27 cellular contexts compared by ENCODE assay signal in genomic region chr10:52447931-52448353, GRCh38.
DNase-seq lines count a peak whose midpoint lies in the region; ATAC-seq, FAIRE-seq and TF ChIP-seq lines count a peak whose summit lies in the region.
"Had no signal": no experiment of that assay in that cellular context is flagged by ENCODE, and none has a peak within 500 bp of the region (broad histone marks: within the 10 kb centered on the region; RNA-seq: fewer than 3 reads in every experiment).

No MANE protein-coding gene starts in this region.

- dilution Hi-C loops in endothelial cell of umbilical vein (cut with MboI; ENCODE audit: extremely low pct_ligation_motif_present, low sequenced_read_pairs): no loop called here

- POLR2A ChIA-PET in Caco-2 (lab: Charles Lee) (no interaction called here), endothelial cell of umbilical vein (lab: Charles Lee) (no interaction called here)

- no peak overlapping the region for H3K9ac ChIP-seq in endothelial cell of umbilical vein (replicated peaks; ENCODE audit: extremely low read depth, insufficient read depth, low read length)
- H3K9ac ChIP-seq in Karpas-422 (ENCODE audit: low read length): no peak overlapping the region
- H3K9ac ChIP-seq: KMS-11 had no signal

- H3K4me2 ChIP-seq in endothelial cell of umbilical vein (ENCODE audit: insufficient read depth, low read length) (no peak overlapping the region), Karpas-422 (ENCODE audit: low read depth, low read length, poor library complexity, severe bottlenecking) (no peak overlapping the region)
- H3K4me2 ChIP-seq: KMS-11 had no signal

- no peaks in the 10 kb centered on the region for H4K20me1 ChIP-seq in endothelial cell of umbilical vein (replicated peaks; ENCODE audit: control insufficient read depth, extremely low read depth, insufficient read depth, low read length)
- no peaks in the 10 kb centered on the region for H4K20me1 ChIP-seq in Karpas-422 (ENCODE audit: insufficient read depth, low read depth, low read length)

- no TSS peak for BruUV-seq in Caco-2 (replicated peaks; lab: Mats Ljungman, UMichigan)
- BruUV-seq in endothelial cell of umbilical vein (replicated peaks; lab: Mats Ljungman, UMichigan): no TSS peak

- peaks cover 34% of the 10 kb centered on the region for H3K4me1 Mint-ChIP-seq in Caco-2 (ENCODE audit: low read depth, unreplicated experiment)
- H3K4me1 Mint-ChIP-seq: memory B cell had no signal

- intact Hi-C loops in Caco-2 (cut with micrococcal nuclease; ENCODE audit: unreplicated experiment) (no loop called here), endothelial cell of umbilical vein (cut with micrococcal nuclease) (no loop called here)

- TF ChIP-seq CTCF in Caco-2 (IDR thresholded peaks at IDR 0.05; ENCODE audit: insufficient read depth in 1 of 2, low read depth in 1 of 2, low read length in 1 of 2, severe bottlenecking in 1 of 2, unreplicated experiment in 1 of 2): no peak
- no peak for TF ChIP-seq CTCF in endothelial cell of umbilical vein (IDR thresholded peaks at IDR 0.05; ENCODE audit: extremely low read depth in 1 of 2, insufficient read depth in 1 of 2, low read depth in 1 of 2, low read length in 2 of 2)

- CTCF ChIA-PET in Caco-2 (lab: Charles Lee) (interaction anchor here (0.5 kb wide), 1 partner anchor 133 kb away, joined by 5 read pairs; no protein-coding TSS in a partner anchor), endothelial cell of umbilical vein (lab: Charles Lee) (interaction anchor here (0.9 to 1.5 kb wide), 2 partner anchors 12 to 100 kb away, joined by 3 to 5 read pairs; no protein-coding TSS in a partner anchor)

- H3K27ac ChIP-seq in endothelial cell of umbilical vein (ENCODE audit: insufficient read depth, low read depth, low read length) (no peak overlapping the region), Karpas-422 (ENCODE audit: low read length) (no peak overlapping the region)
- H3K27ac ChIP-seq: foreskin keratinocyte, heart right ventricle, KMS-11, RWPE1, suprapubic skin had no signal

- H3K27me3 ChIP-seq in Caco-2 (replicated peaks; ENCODE audit: control insufficient read depth, insufficient read depth, low read length) (no peaks in the 10 kb centered on the region), endothelial cell of umbilical vein (ENCODE audit: control insufficient read depth in 2 of 2, insufficient read depth in 2 of 2, low read length in 2 of 2) (no peaks in the 10 kb centered on the region), Karpas-422 (ENCODE audit: low read length) (no peaks in the 10 kb centered on the region)
- H3K27me3 ChIP-seq: foreskin keratinocyte, heart right ventricle, suprapubic skin had no signal

- no peak for ATAC-seq in GM19395 (IDR thresholded peaks at IDR 0.05; ENCODE audit: unreplicated experiment)
- ATAC-seq: foreskin keratinocyte, heart right ventricle, left cardiac atrium had no signal

- no peaks in the 10 kb centered on the region for H3K27me3 Mint-ChIP-seq in Caco-2 (ENCODE audit: insufficient read depth, unreplicated experiment)
- H3K27me3 Mint-ChIP-seq: dendritic cell treated with granulocyte-macrophage colony-stimulating factor and Interleukin-4, amounts not matched to agents 40 ng/mL and 50 ng/mL, for 4 days; memory B cell had no signal

- DNase-seq in Caco-2 (no peak), LHCN-M2 (ENCODE audit: low read depth) (peak; percentile 86), endothelial cell of umbilical vein (ENCODE audit: low read depth, low spot score) (no peak), myocyte (ENCODE audit: low read depth) (peak; percentile 60), Karpas-422 (no peak), C1 segment of cervical spinal cord (lab: John Stamatoyannopoulos, UW) (no peak)
- DNase-seq in activated CD4-positive, alpha-beta T cell treated with anti-CD3 and anti-CD28 coated beads, Interleukin-2, amount 50 U/mL, for 48 hours: no peak
- DNase-seq: activated CD4-positive, alpha-beta T cell treated with anti-CD3 and anti-CD28 coated beads for 4 hours; activated naive CD4-positive, alpha-beta T cell; activated T-cell treated with anti-CD3 and anti-CD28 coated beads, Interleukin-2, amount 50 U/mL, for 48 hours; amygdala; caudate nucleus; heart right ventricle; left cardiac atrium; NCI-H187; NCI-H526 treated with DMSO at 0.1 percent for 48 hours; small intestine had no signal

- peaks cover 11% of the 10 kb centered on the region for H3K9me3 Mint-ChIP-seq in Caco-2 (ENCODE audit: unreplicated experiment)
- H3K9me3 Mint-ChIP-seq: dendritic cell treated with granulocyte-macrophage colony-stimulating factor and Interleukin-4, amounts not matched to agents 40 ng/mL and 50 ng/mL, for 4 days; memory B cell had no signal

- TF ChIP-seq POLR2A in endothelial cell of umbilical vein (IDR thresholded peaks at IDR 0.05; ENCODE audit: low read depth, low read length): no peak

- no peaks in the 10 kb centered on the region for H3K9me3 ChIP-seq in Caco-2
- no peaks in the 10 kb centered on the region for H3K9me3 ChIP-seq in endothelial cell of umbilical vein (replicated peaks; ENCODE audit: control insufficient read depth, insufficient read depth, low read length)
- peaks cover 9% of the 10 kb centered on the region; the same call in 1 of the 2 replicates for H3K9me3 ChIP-seq in Karpas-422 (ENCODE audit: low read length)
- H3K9me3 ChIP-seq: heart right ventricle, suprapubic skin had no signal

- peak overlapping the region; percentile 26 for H3K27ac Mint-ChIP-seq in Caco-2 (ENCODE audit: unreplicated experiment)
- H3K27ac Mint-ChIP-seq: dendritic cell treated with granulocyte-macrophage colony-stimulating factor and Interleukin-4, amounts not matched to agents 40 ng/mL and 50 ng/mL, for 4 days; memory B cell had no signal

- H3K36me3 ChIP-seq in Caco-2 (ENCODE audit: control insufficient read depth, insufficient read depth, low read length) (no peaks in the 10 kb centered on the region), endothelial cell of umbilical vein (ENCODE audit: control insufficient read depth in 2 of 2, extremely low read depth in 1 of 2, insufficient read depth in 2 of 2, low read length in 2 of 2) (no peaks in the 10 kb centered on the region), Karpas-422 (ENCODE audit: insufficient read depth, low read length) (no peaks in the 10 kb centered on the region)
- H3K36me3 ChIP-seq: heart right ventricle, suprapubic skin had no signal

- no peak for FAIRE-seq in endothelial cell of umbilical vein (lab: Jason Lieb, UNC)
- FAIRE-seq: D721Med, endometrium, HTR-8/SVneo, small intestine had no signal

- H3K79me2 ChIP-seq in endothelial cell of umbilical vein (ENCODE audit: control insufficient read depth, insufficient read depth, low read length): no peaks in the 10 kb centered on the region
- H3K79me2 ChIP-seq in Karpas-422 (ENCODE audit: low read length): no peaks in the 10 kb centered on the region

- H3K9me1 ChIP-seq in endothelial cell of umbilical vein (replicated peaks; ENCODE audit: control insufficient read depth, extremely low read depth, insufficient read depth, low read length): no peaks in the 10 kb centered on the region

- H3K4me3 ChIP-seq in Caco-2 (ENCODE audit: low read depth, low read length) (no peak overlapping the region), endothelial cell of umbilical vein (replicated peaks in 1 of 3; ENCODE audit: insufficient read depth in 1 of 3, low read depth in 1 of 3, low read length in 3 of 3) (no peak overlapping the region), Karpas-422 (ENCODE audit: low read length) (no peak overlapping the region)
- H3K4me3 ChIP-seq: heart right ventricle, suprapubic skin had no signal

- H2AFZ ChIP-seq in endothelial cell of umbilical vein (ENCODE audit: low read depth, low read length) (peak overlapping the region; percentile 36), Karpas-422 (ENCODE audit: low read length) (no peak overlapping the region)

- peaks cover 57% of the 10 kb centered on the region for H3K4me1 ChIP-seq in Caco-2
- H3K4me1 ChIP-seq in endothelial cell of umbilical vein (ENCODE audit: control insufficient read depth, extremely low read depth, insufficient read depth, low read length): peaks cover 16% of the 10 kb centered on the region
- no peaks in the 10 kb centered on the region for H3K4me1 ChIP-seq in Karpas-422 (ENCODE audit: low read length)

- H3K36me3 Mint-ChIP-seq in Caco-2 (ENCODE audit: insufficient read depth, unreplicated experiment): peaks cover 46% of the 10 kb centered on the region
- H3K36me3 Mint-ChIP-seq: memory B cell had no signal

- no peak overlapping the region for H3K4me3 Mint-ChIP-seq in Caco-2 (ENCODE audit: unreplicated experiment)
- H3K4me3 Mint-ChIP-seq: dendritic cell treated with granulocyte-macrophage colony-stimulating factor and Interleukin-4, amounts not matched to agents 40 ng/mL and 50 ng/mL, for 4 days; memory B cell had no signal

- no peaks in the 10 kb centered on the region for H3K9me2 ChIP-seq in Karpas-422 (replicated peaks; ENCODE audit: insufficient read depth, low read length)

TF ChIP-seq in endothelial cell of umbilical vein, 7 proteins besides CTCF, POLR2A, EP300 and RAD21:
- TF ChIP-seq GATA2 (IDR thresholded peaks at IDR 0.05; ENCODE audit: insufficient read depth, insufficient read length, low read depth, low read length): no peak
- TF ChIP-seq POLR2AphosphoS5 (IDR thresholded peaks at IDR 0.05; ENCODE audit: insufficient read depth, low read depth, low read length): no peak
- TF ChIP-seq MAX (IDR thresholded peaks at IDR 0.05; ENCODE audit: insufficient read depth, insufficient read length): no peak
- no peak for TF ChIP-seq JUN (IDR thresholded peaks at IDR 0.05; ENCODE audit: borderline replicate concordance, insufficient read depth, insufficient read length, low read depth)
- no peak for TF ChIP-seq FOS (IDR thresholded peaks at IDR 0.05; ENCODE audit: borderline replicate concordance, insufficient read depth, low read length)
- TF ChIP-seq MYC (IDR thresholded peaks at IDR 0.05; ENCODE audit: low read depth, low read length): no peak
- no peak for TF ChIP-seq EZH2 (IDR thresholded peaks at IDR 0.05; ENCODE audit: borderline replicate concordance, low read depth, low read length, severe bottlenecking)

Comparison
In these comparisons a context has a peak if more than half of its experiments do, and no peak if none do; other contexts are left out.
1. DNase-seq: peak in LHCN-M2 (single experiment) and myocyte (single experiment); none in Caco-2 (0 of 2), endothelial cell of umbilical vein (single experiment), activated CD4-positive, alpha-beta T cell treated with anti-CD3 and anti-CD28 coated beads, Interleukin-2, amount 50 U/mL, for 48 hours (0 of 2), Karpas-422 (single experiment) and C1 segment of cervical spinal cord (0 of 14).